Comparison of ENCODE assay signal across 28 cellular contexts in genomic region chr3:13300546-13301294, GRCh38.
DNase-seq lines count a peak whose midpoint lies in the region; FAIRE-seq and TF ChIP-seq lines count a peak whose summit lies in the region.
"Had no signal": no experiment of that assay in that cellular context is flagged by ENCODE, and none has a peak within 500 bp of the region (broad histone marks: within the 10 kb centered on the region; RNA-seq: fewer than 3 reads in every experiment).

No MANE protein-coding gene starts in this region.

- no peak for TF ChIP-seq POLR2A in Peyer's patch (IDR thresholded peaks at IDR 0.05)

- H3K4ac ChIP-seq in H9 (ENCODE audit: low read depth, low read length), result no peak overlapping the region

- H3K27ac Mint-ChIP-seq in H9 (peak overlapping the region in 2 of 3 experiments; percentile 54 to 96; a peak in 3 of 7 replicates), astrocyte (ENCODE audit: unreplicated experiment) (no peak overlapping the region)
- H3K27ac Mint-ChIP-seq: activated CD4-positive, alpha-beta T cell treated with anti-CD3 and anti-CD28 coated beads, Interleukin-2, amount 10 ng/mL, durations not matched to agents 24 days and 14 days; activated naive CD8-positive, alpha-beta T cell treated with anti-CD3 and anti-CD28 coated beads, Interleukin-2, amount 10 ng/mL, durations not matched to agents 7 days and 5 days; activated T-cell treated with anti-CD3 and anti-CD28 coated beads, Interleukin-2, amount 50 U/mL, for 24 hours had no signal

- no peak overlapping the region for H3K4me3 ChIP-seq in astrocyte (ENCODE audit: insufficient read depth, low read depth, low read length)
- no peak overlapping the region for H3K4me3 ChIP-seq in mesodermal cell (ENCODE audit: extremely low read depth, insufficient read depth, low read length, poor library complexity, severe bottlenecking)
- H3K4me3 ChIP-seq in Peyer's patch, result no peak overlapping the region
- H3K4me3 ChIP-seq: ascending aorta, dorsolateral prefrontal cortex, left ventricle myocardium inferior, skin epidermis, stomach, thyroid gland had no signal

- no peak for FAIRE-seq in astrocyte (lab: Jason Lieb, UNC)
- FAIRE-seq: GM12891 had no signal

- H3K9me3 ChIP-seq in H9 (ENCODE audit: control insufficient read depth, low read depth, low read length) (no peaks in the 10 kb centered on the region), astrocyte (ENCODE audit: insufficient read depth, low read depth, low read length) (no peaks in the 10 kb centered on the region), mesodermal cell (ENCODE audit: control insufficient read depth, low read length) (no peaks in the 10 kb centered on the region), Peyer's patch (no peaks in the 10 kb centered on the region)
- H3K9me3 ChIP-seq: ascending aorta, left ventricle myocardium inferior, stomach, thyroid gland had no signal

- H3K36me3 Mint-ChIP-seq in H9 (ENCODE audit: insufficient read depth in 1 of 3, low read depth in 3 of 3) (no peaks in the 10 kb centered on the region), astrocyte (ENCODE audit: low read depth, unreplicated experiment) (no peaks in the 10 kb centered on the region)
- H3K36me3 Mint-ChIP-seq: activated naive CD8-positive, alpha-beta T cell treated with anti-CD3 and anti-CD28 coated beads, Interleukin-2, amount 10 ng/mL, durations not matched to agents 7 days and 5 days; naive thymus-derived CD8-positive, alpha-beta T cell had no signal

- H3K4me2 ChIP-seq in H9 (ENCODE audit: insufficient read depth, insufficient read length, low read length) (no peak overlapping the region), astrocyte (ENCODE audit: low read length) (peak overlapping the region; percentile 47)

- POLR2A ChIA-PET in GM10248 (lab: Yijun Ruan, JAX), result no interaction called here

- no peak overlapping the region for H2BK20ac ChIP-seq in H9 (ENCODE audit: low read depth, low read length, poor library complexity, severe bottlenecking)

- no peak overlapping the region for H3K14ac ChIP-seq in H9 (ENCODE audit: insufficient read depth, low read length)

- H3K9me3 Mint-ChIP-seq in H9, result no peaks in the 10 kb centered on the region; a peak in 1 of 5 replicates
- no peaks in the 10 kb centered on the region for H3K9me3 Mint-ChIP-seq in astrocyte (ENCODE audit: unreplicated experiment)
- H3K9me3 Mint-ChIP-seq: activated CD4-positive, alpha-beta T cell treated with anti-CD3 and anti-CD28 coated beads, Interleukin-2, amount 10 ng/mL, durations not matched to agents 24 days and 14 days; activated naive CD8-positive, alpha-beta T cell treated with anti-CD3 and anti-CD28 coated beads, Interleukin-2, amount 10 ng/mL, durations not matched to agents 7 days and 5 days; activated T-cell treated with anti-CD3 and anti-CD28 coated beads, Interleukin-2, amount 50 U/mL, for 24 hours; naive thymus-derived CD8-positive, alpha-beta T cell had no signal

- H3K18ac ChIP-seq in H9 (ENCODE audit: insufficient read length, low read depth, low read length), result no peak overlapping the region

- H3T11ph ChIP-seq in H9 (ENCODE audit: low read length), result no peak overlapping the region

- H3K79me2 ChIP-seq in H9 (ENCODE audit: insufficient read depth, low read length), result no peaks in the 10 kb centered on the region
- H3K79me2 ChIP-seq in astrocyte (ENCODE audit: insufficient read depth, low read length), result no peaks in the 10 kb centered on the region

- no peak overlapping the region for H3K23ac ChIP-seq in H9 (ENCODE audit: insufficient read length, low read depth, low read length)

- H2AFZ ChIP-seq in H9 (ENCODE audit: low read length) (no peak overlapping the region), astrocyte (ENCODE audit: low read depth, low read length) (no peak overlapping the region)

- WGBS in H9 (ENCODE audit: extremely low coverage, insufficient read length, low lambda C conversion rate), result no CpG with 5 or more reads among the region's 6 CpGs
- WGBS in mesodermal cell (ENCODE audit: insufficient coverage in 2 of 2), 2 experiments, result 64 to 72% methylated on average over 2 to 4 of the region's 6 CpGs

- H3K36me3 ChIP-seq in astrocyte (ENCODE audit: insufficient read depth, low read length) (no peaks in the 10 kb centered on the region), mesodermal cell (ENCODE audit: control insufficient read depth, insufficient read depth, low read length) (no peaks in the 10 kb centered on the region), Peyer's patch (no peaks in the 10 kb centered on the region)
- H3K36me3 ChIP-seq: ascending aorta, left ventricle myocardium inferior, stomach, thyroid gland, WERI-Rb-1 had no signal

- H3K4me1 Mint-ChIP-seq in H9, result peaks cover 31 to 43% of the 10 kb centered on the region in 2 experiments
- peaks cover 12% of the 10 kb centered on the region for H3K4me1 Mint-ChIP-seq in astrocyte (ENCODE audit: low read depth, unreplicated experiment)

- H4K5ac ChIP-seq in H9 (ENCODE audit: insufficient read length, low read depth, low read length), result no peak overlapping the region

- CTCF ChIA-PET in GM10248 (lab: Yijun Ruan, JAX), result interaction anchor here (1.2 kb wide), 1 partner anchor 153 kb away, joined by 4 read pairs; no protein-coding TSS in a partner anchor

- DNase-seq in A172 (ENCODE audit: low spot score) (peak; percentile 45), H9 (no peak), astrocyte (ENCODE audit: low read depth) (no peak), Peyer's patch (no peak), GM10248 (ENCODE audit: extremely low spot score) (no peak), RKO (ENCODE audit: low spot score) (no peak)
- DNase-seq: activated CD4-positive, alpha-beta T cell treated with anti-CD3 and anti-CD28 coated beads, Interleukin-2, amount 10 ng/mL, durations not matched to agents 24 days and 14 days; activated gamma-delta T cell; activated naive CD8-positive, alpha-beta T cell treated with anti-CD3 and anti-CD28 coated beads, Interleukin-2, amount 10 ng/mL, durations not matched to agents 7 days and 5 days; activated T-cell treated with anti-CD3 and anti-CD28 coated beads, Interleukin-2, amount 50 U/mL, for 24 hours; cerebellar nuclear complex; COR-L47; left ventricle myocardium inferior; midbrain; MM.1S; naive thymus-derived CD8-positive, alpha-beta T cell; NCI-H2029 treated with DMSO at 0.1 percent for 48 hours; stimulated activated CD8-positive, alpha-beta memory T cell treated with anti-CD3 and anti-CD28 coated beads, Interleukin-4, amount 100 ng/mL, for 48 hours; stomach; SW 1271; T-helper 9 cell; thyroid gland; WERI-Rb-1 had no signal

- H3K4me1 ChIP-seq in H9 (ENCODE audit: insufficient read depth, low read length) (peaks cover 7% of the 10 kb centered on the region), astrocyte (ENCODE audit: insufficient read depth, low read length) (peaks cover 9% of the 10 kb centered on the region), mesodermal cell (ENCODE audit: control insufficient read depth, insufficient read depth, low read length, poor library complexity, severe bottlenecking) (peaks cover 48% of the 10 kb centered on the region), Peyer's patch (no peaks in the 10 kb centered on the region)
- H3K4me1 ChIP-seq: thyroid gland had no signal

- H4K8ac ChIP-seq in H9 (replicated peaks; ENCODE audit: insufficient read length, low read depth, low read length), result no peak overlapping the region

- no peak overlapping the region for H2AK5ac ChIP-seq in H9 (ENCODE audit: insufficient read length, low read length)

- H2BK5ac ChIP-seq in H9 (ENCODE audit: insufficient read length, low read length), result no peak overlapping the region

- H3K79me1 ChIP-seq in H9 (ENCODE audit: insufficient read depth, low read depth, low read length, poor library complexity, severe bottlenecking), result no peaks in the 10 kb centered on the region

- H3K9ac ChIP-seq in H9 (ENCODE audit: extremely low read depth, insufficient read length, low read length) (no peak overlapping the region), astrocyte (ENCODE audit: low read length) (no peak overlapping the region)

- H4K91ac ChIP-seq in H9 (ENCODE audit: insufficient read length, low read depth, low read length), result no peak overlapping the region

- no peak overlapping the region for H3K56ac ChIP-seq in H9 (ENCODE audit: insufficient read length, low read depth, low read length)

- H3K27me3 Mint-ChIP-seq in H9 (ENCODE audit: low read depth) (peaks cover 6% of the 10 kb centered on the region), astrocyte (ENCODE audit: low read depth, unreplicated experiment) (peaks cover 13% of the 10 kb centered on the region)

- TF ChIP-seq CTCF in H9 (conservative IDR thresholded peaks at IDR 0.05) (no peak), astrocyte (IDR thresholded peaks at IDR 0.05; ENCODE audit: insufficient read depth, low read depth, low read length) (no peak), Peyer's patch (IDR thresholded peaks at IDR 0.05) (no peak), GM10248 (IDR thresholded peaks at IDR 0.05; ENCODE audit: control extremely low read depth, extremely low read depth, low read depth, missing control alignments) (no peak)

- H3K4me3 Mint-ChIP-seq in H9 (peak overlapping the region in 1 of 2 experiments; percentile 18; a peak in 2 of 5 replicates), astrocyte (ENCODE audit: unreplicated experiment) (no peak overlapping the region)
- H3K4me3 Mint-ChIP-seq: activated CD4-positive, alpha-beta T cell treated with anti-CD3 and anti-CD28 coated beads, Interleukin-2, amount 10 ng/mL, durations not matched to agents 24 days and 14 days; activated naive CD8-positive, alpha-beta T cell treated with anti-CD3 and anti-CD28 coated beads, Interleukin-2, amount 10 ng/mL, durations not matched to agents 7 days and 5 days; activated T-cell treated with anti-CD3 and anti-CD28 coated beads, Interleukin-2, amount 50 U/mL, for 24 hours; naive thymus-derived CD8-positive, alpha-beta T cell had no signal

- H3K27me3 ChIP-seq in H9 (ENCODE audit: insufficient read depth, low read length), result no peaks in the 10 kb centered on the region
- no peaks in the 10 kb centered on the region for H3K27me3 ChIP-seq in astrocyte (ENCODE audit: insufficient read depth, low read length)
- no peaks in the 10 kb centered on the region for H3K27me3 ChIP-seq in Peyer's patch
- H3K27me3 ChIP-seq: ascending aorta, dorsolateral prefrontal cortex, thyroid gland had no signal

- no peaks in the 10 kb centered on the region for H3K23me2 ChIP-seq in H9 (ENCODE audit: insufficient read length, low read depth, low read length, poor library complexity, severe bottlenecking)

- H2BK12ac ChIP-seq in H9 (ENCODE audit: insufficient read length, low read depth, low read length), result no peak overlapping the region

- H4K20me1 ChIP-seq in H9 (ENCODE audit: control insufficient read depth, insufficient read depth, insufficient read length) (no peaks in the 10 kb centered on the region), astrocyte (ENCODE audit: insufficient read depth, low read length) (no peaks in the 10 kb centered on the region)

- no peak overlapping the region for H2BK15ac ChIP-seq in H9 (ENCODE audit: low read depth, low read length)

- H3K27ac ChIP-seq in H9 (ENCODE audit: insufficient read length, low read depth, low read length) (no peak overlapping the region), astrocyte (ENCODE audit: low read depth, low read length) (no peak overlapping the region), mesodermal cell (ENCODE audit: low read depth, low read length, severe bottlenecking) (peak overlapping the region; percentile 89), Peyer's patch (no peak overlapping the region)
- H3K27ac ChIP-seq: left ventricle myocardium inferior, skin epidermis, stomach, thyroid gland, WERI-Rb-1 had no signal

- no peak overlapping the region for H2BK120ac ChIP-seq in H9 (ENCODE audit: low read depth, low read length, poor library complexity, severe bottlenecking)
